ENCODE assay signal across 19 cellular contexts in the genomic region with DNA sequence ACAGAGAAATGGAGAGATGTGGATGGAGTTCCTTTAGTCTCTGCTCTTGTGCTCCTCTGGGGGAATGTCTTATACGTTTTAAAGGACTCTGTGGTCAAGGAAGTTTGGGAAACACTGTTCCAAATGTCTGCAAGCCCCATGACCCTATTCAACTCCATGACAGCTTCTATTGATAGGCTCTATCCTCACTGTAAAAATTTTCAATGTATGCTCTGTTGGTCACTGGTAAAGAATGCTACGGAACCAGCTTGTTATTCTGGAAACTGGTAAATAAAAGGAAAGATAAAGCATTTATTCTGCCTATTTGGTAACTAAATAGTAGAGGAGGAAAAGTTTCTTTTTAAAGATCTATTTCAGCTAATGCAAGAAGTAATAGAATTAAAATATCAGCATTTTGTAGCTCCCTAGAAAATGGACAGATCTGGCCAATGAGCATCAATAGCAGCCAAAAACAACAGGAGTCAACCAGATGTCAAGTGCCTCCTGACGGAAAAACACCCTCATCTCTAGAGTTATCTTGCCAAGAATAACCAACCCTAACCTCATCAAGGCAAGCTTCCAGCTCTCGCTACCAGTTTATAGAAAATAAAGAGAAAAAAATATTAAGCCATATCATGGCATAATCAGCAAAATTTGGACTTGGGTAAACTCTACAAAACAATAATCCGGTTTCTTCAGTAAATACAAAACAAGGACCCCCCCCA. TPM values are rescaled to one million over a fixed set of nuclear protein-coding genes. Genes with fewer than 3 reads are reported as not detected.
DNase-seq lines count a peak whose midpoint lies in the region; ATAC-seq and TF ChIP-seq lines count a peak whose summit lies in the region.
"Had no signal": no experiment of that assay in that cellular context is flagged by ENCODE, and none has a peak within 500 bp of the region (broad histone marks: within the 10 kb centered on the region; RNA-seq: fewer than 3 reads in every experiment).

No MANE protein-coding gene starts in this region.

- no peak overlapping the region for H3K4me2 ChIP-seq in H9 (ENCODE audit: insufficient read depth, insufficient read length, low read length)

- H4K5ac ChIP-seq in H9 (ENCODE audit: insufficient read length, low read depth, low read length) = no peak overlapping the region

- no peaks in the 10 kb centered on the region for H3K27me3 Mint-ChIP-seq in activated T-helper 17 cell treated with anti-CD3 and anti-CD28 coated beads, Interleukin-2, amount 50 U/mL, for 72 hours
- H3K27me3 Mint-ChIP-seq in H9 (ENCODE audit: low read depth) = no peaks in the 10 kb centered on the region
- no peaks in the 10 kb centered on the region for H3K27me3 Mint-ChIP-seq in T-cell
- H3K27me3 Mint-ChIP-seq: CD4-positive, alpha-beta T cell had no signal

- no peaks in the 10 kb centered on the region for H3K9me3 Mint-ChIP-seq in activated T-helper 17 cell treated with anti-CD3 and anti-CD28 coated beads, Interleukin-2, amount 50 U/mL, for 72 hours
- no peaks in the 10 kb centered on the region for H3K9me3 Mint-ChIP-seq in H9
- H3K9me3 Mint-ChIP-seq in T-cell = no peaks in the 10 kb centered on the region
- H3K9me3 Mint-ChIP-seq: activated T-cell treated with anti-CD3 and anti-CD28 coated beads, Interleukin-2, amount 50 U/mL, for 4 hours; CD4-positive, alpha-beta T cell had no signal

- no peaks in the 10 kb centered on the region for H3K79me1 ChIP-seq in H9 (ENCODE audit: insufficient read depth, low read depth, low read length, poor library complexity, severe bottlenecking)

- ATAC-seq in activated T-helper 17 cell treated with anti-CD3 and anti-CD28 coated beads, Interleukin-2, amount 50 U/mL, for 72 hours (replicated peaks) = no peak
- ATAC-seq in T-cell (replicated peaks in 1 of 4) = no peak
- ATAC-seq: activated T-cell treated with anti-CD3 and anti-CD28 coated beads, Interleukin-2, amount 50 U/mL, for 4 hours had no signal

- no peak overlapping the region for H3K56ac ChIP-seq in H9 (ENCODE audit: insufficient read length, low read depth, low read length)

- H2BK12ac ChIP-seq in H9 (ENCODE audit: insufficient read length, low read depth, low read length) = no peak overlapping the region

- no peak overlapping the region for H4K8ac ChIP-seq in H9 (replicated peaks; ENCODE audit: insufficient read length, low read depth, low read length)

- no peak overlapping the region for H3K4me3 Mint-ChIP-seq in activated T-helper 17 cell treated with anti-CD3 and anti-CD28 coated beads, Interleukin-2, amount 50 U/mL, for 72 hours
- H3K4me3 Mint-ChIP-seq in H9 (no peak overlapping the region), T-cell (no peak overlapping the region)
- H3K4me3 Mint-ChIP-seq: activated T-cell treated with anti-CD3 and anti-CD28 coated beads, Interleukin-2, amount 50 U/mL, for 4 hours; CD4-positive, alpha-beta T cell had no signal

- POLR2A ChIA-PET in T-cell (lab: Charles Lee) = no interaction called here

- H2BK5ac ChIP-seq in H9 (ENCODE audit: insufficient read length, low read length) = no peak overlapping the region

- H3K23ac ChIP-seq in H9 (ENCODE audit: insufficient read length, low read depth, low read length) = no peak overlapping the region

- H2AFZ ChIP-seq in H9 (ENCODE audit: low read length) = no peak overlapping the region

- H3K9ac ChIP-seq in H9 (ENCODE audit: extremely low read depth, insufficient read length, low read length) = no peak overlapping the region

- no peaks in the 10 kb centered on the region for H3K9me3 ChIP-seq in H9 (ENCODE audit: control insufficient read depth, low read depth, low read length)
- H3K9me3 ChIP-seq: ovary had no signal

- no peak overlapping the region for H2BK20ac ChIP-seq in H9 (ENCODE audit: low read depth, low read length, poor library complexity, severe bottlenecking)

- H4K91ac ChIP-seq in H9 (ENCODE audit: insufficient read length, low read depth, low read length) = no peak overlapping the region

- no peak overlapping the region for H2AK5ac ChIP-seq in H9 (ENCODE audit: insufficient read length, low read length)

- no peak overlapping the region for H2BK15ac ChIP-seq in H9 (ENCODE audit: low read depth, low read length)

- no peak overlapping the region for H3T11ph ChIP-seq in H9 (ENCODE audit: low read length)

- no peaks in the 10 kb centered on the region for H3K79me2 ChIP-seq in H9 (ENCODE audit: insufficient read depth, low read length)

- H3K27ac ChIP-seq in H9 (ENCODE audit: insufficient read length, low read depth, low read length) = no peak overlapping the region
- H3K27ac ChIP-seq: HL-60, ovary had no signal

- DNase-seq in NCI-H1092 treated with DMSO at 0.1 percent for 48 hours (lab: John Stamatoyannopoulos, UW) = peak; percentile 30
- no peak for DNase-seq in NCI-H1092 (lab: John Stamatoyannopoulos, UW)
- peak; percentile 83 for DNase-seq in fibroblast of the conjunctiva (ENCODE audit: low read depth)
- DNase-seq in stromal cell of bone marrow (ENCODE audit: low read depth) = peak; percentile 94
- DNase-seq in H9 = no peak
- DNase-seq in T-cell = no peak
- no peak for DNase-seq in hippocampal formation (lab: John Stamatoyannopoulos, UW)
- DNase-seq: 8988T; activated CD4-positive, alpha-beta T cell treated with anti-CD3 and anti-CD28 coated beads for 48 hours; activated T-cell treated with anti-CD3 and anti-CD28 coated beads, Interleukin-2, amount 50 U/mL, for 4 hours; amygdala; CD4-positive, alpha-beta T cell; effector CD4-positive, alpha-beta T cell; NCI-H2081; NCI-H82; ovary; T1000 had no signal

- H3K18ac ChIP-seq in H9 (ENCODE audit: insufficient read length, low read depth, low read length) = no peak overlapping the region

- no peaks in the 10 kb centered on the region for H3K4me1 Mint-ChIP-seq in activated T-helper 17 cell treated with anti-CD3 and anti-CD28 coated beads, Interleukin-2, amount 50 U/mL, for 72 hours
- no peaks in the 10 kb centered on the region for H3K4me1 Mint-ChIP-seq in H9
- no peaks in the 10 kb centered on the region for H3K4me1 Mint-ChIP-seq in T-cell

- peaks cover 95% of the 10 kb centered on the region for H3K36me3 Mint-ChIP-seq in activated T-helper 17 cell treated with anti-CD3 and anti-CD28 coated beads, Interleukin-2, amount 50 U/mL, for 72 hours (ENCODE audit: low read depth)
- H3K36me3 Mint-ChIP-seq in H9 (ENCODE audit: insufficient read depth in 1 of 3, low read depth in 3 of 3) (peaks cover 31 to 70% (median 64%) of the 10 kb centered on the region in 3 experiments), T-cell (peaks cover 52% of the 10 kb centered on the region)

- no peak for TF ChIP-seq CTCF in H9 (conservative IDR thresholded peaks at IDR 0.05)

- H3K14ac ChIP-seq in H9 (ENCODE audit: insufficient read depth, low read length) = no peak overlapping the region

- no peaks in the 10 kb centered on the region for H4K20me1 ChIP-seq in H9 (ENCODE audit: control insufficient read depth, insufficient read depth, insufficient read length)

- no peaks in the 10 kb centered on the region for H3K4me1 ChIP-seq in H9 (ENCODE audit: insufficient read depth, low read length)

- no peaks in the 10 kb centered on the region for H3K27me3 ChIP-seq in H9 (ENCODE audit: insufficient read depth, low read length)
- H3K27me3 ChIP-seq: ovary had no signal

- CTCF ChIA-PET in T-cell (lab: Charles Lee) = interaction anchor here (0.7 to 1.7 kb wide), 3 partner anchors 10 to 420 kb away, joined by 3 to 5 read pairs (median 4); a partner anchor contains a TSS

- no peak overlapping the region for H2BK120ac ChIP-seq in H9 (ENCODE audit: low read depth, low read length, poor library complexity, severe bottlenecking)

- no peaks in the 10 kb centered on the region for H3K23me2 ChIP-seq in H9 (ENCODE audit: insufficient read length, low read depth, low read length, poor library complexity, severe bottlenecking)

- H3K4ac ChIP-seq in H9 (ENCODE audit: low read depth, low read length) = no peak overlapping the region

- WGBS in H9 (ENCODE audit: extremely low coverage, insufficient read length, low lambda C conversion rate) = no CpG with 5 or more reads among the region's 5 CpGs

- peak overlapping the region; percentile 36 for H3K27ac Mint-ChIP-seq in activated T-helper 17 cell treated with anti-CD3 and anti-CD28 coated beads, Interleukin-2, amount 50 U/mL, for 72 hours
- no peak overlapping the region; a peak in 1 of 7 replicates for H3K27ac Mint-ChIP-seq in H9
- no peak overlapping the region for H3K27ac Mint-ChIP-seq in T-cell
- H3K27ac Mint-ChIP-seq: CD4-positive, alpha-beta T cell had no signal

RNA-seq across cellular contexts. Expression of a gene that starts 16.1 kb away (rescaled TPM):
- total RNA-seq in activated T-helper 17 cell treated with anti-CD3 and anti-CD28 coated beads, Interleukin-2, amount 50 U/mL, for 72 hours = 10 to 100 TPM; 24.2 to 36.9 TPM
- 47.7 and 48.6 TPM in 2 replicates for total RNA-seq in H9 (2021)
- total RNA-seq in T-cell = 10 to 100 TPM; 19.8 to 24.8 (median 23.1) TPM

RNA-seq across cellular contexts. Expression of a gene that starts 18.0 kb away (rescaled TPM):
- 10 to 100 TPM; 28.1 to 46.5 TPM for total RNA-seq in activated T-helper 17 cell treated with anti-CD3 and anti-CD28 coated beads, Interleukin-2, amount 50 U/mL, for 72 hours
- 17.8 and 21.6 TPM in 2 replicates for total RNA-seq in H9 (2021)
- 10 to 100 TPM; 12.3 to 18.8 (median 17.1) TPM for total RNA-seq in T-cell

RNA-seq across cellular contexts. Expression of a gene that starts 49.8 kb away (rescaled TPM):
- 10 to 100 TPM; 38.2 to 40.8 TPM for total RNA-seq in activated T-helper 17 cell treated with anti-CD3 and anti-CD28 coated beads, Interleukin-2, amount 50 U/mL, for 72 hours
- total RNA-seq in H9 (2021) = 58.4 and 59.2 TPM in 2 replicates
- 10 to 100 TPM; 40.2 to 46.9 (median 42.9) TPM for total RNA-seq in T-cell

Comparison
In these comparisons a context has a peak if more than half of its experiments do, and no peak if none do; other contexts are left out.
1. DNase-seq: peak in NCI-H1092 treated with DMSO at 0.1 percent for 48 hours (single experiment), fibroblast of the conjunctiva (single experiment) and stromal cell of bone marrow (single experiment); none in NCI-H1092 (single experiment), H9 (single experiment), T-cell (0 of 34) and hippocampal formation (0 of 2).